Comparison of ENCODE assay signal across 19 cellular contexts in the genomic region with DNA sequence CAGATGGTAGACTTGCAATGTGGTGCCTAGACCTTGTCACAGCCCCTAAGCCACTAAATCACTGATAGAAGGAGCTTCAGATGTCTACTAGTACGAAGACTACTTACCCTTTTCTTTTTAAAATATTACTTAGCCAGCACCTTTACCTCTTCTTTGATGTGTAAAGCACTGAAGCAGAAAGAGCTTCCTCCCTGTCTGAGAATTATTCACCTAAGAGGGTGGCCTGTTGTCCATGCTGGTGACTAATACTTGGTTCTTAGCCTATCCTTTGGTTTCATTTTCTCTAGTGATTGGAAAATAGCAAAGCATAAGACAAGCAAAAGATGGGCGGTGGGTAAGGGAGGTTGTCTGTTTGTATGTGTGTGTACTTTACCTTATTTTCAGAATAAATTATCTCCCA.
DNase-seq lines count a peak whose midpoint lies in the region; ATAC-seq, FAIRE-seq and TF ChIP-seq lines count a peak whose summit lies in the region.
"Had no signal": no experiment of that assay in that cellular context is flagged by ENCODE, and none has a peak within 500 bp of the region (broad histone marks: within the 10 kb centered on the region; RNA-seq: fewer than 3 reads in every experiment).

No MANE protein-coding gene starts in this region.

- no CpG with 5 or more reads among the region's 2 CpGs for WGBS in trophoblast cell (ENCODE audit: extremely low coverage, insufficient coverage, insufficient read length)

- no peaks in the 10 kb centered on the region for H3K9me3 Mint-ChIP-seq in progenitor cell of endocrine pancreas (ENCODE audit: low read depth)

- H3K27ac Mint-ChIP-seq in progenitor cell of endocrine pancreas: no peak overlapping the region
- H3K27ac Mint-ChIP-seq: activated naive CD8-positive, alpha-beta T cell treated with anti-CD3 and anti-CD28 coated beads for 36 hours; natural killer cell treated with Interleukin-12 subunit alpha and Interleukin-12 subunit beta and Interleukin-15 and Interleukin-18, amount 100 ng/mL, for 72 hours had no signal

- no peak overlapping the region for H3K9ac ChIP-seq in trophoblast cell (ENCODE audit: low read length)

- FAIRE-seq in GM12892 (lab: Jason Lieb, UNC): no peak

- H3K4ac ChIP-seq in trophoblast cell (ENCODE audit: low read depth, low read length): no peak overlapping the region

- no peak overlapping the region for H4K91ac ChIP-seq in trophoblast cell (ENCODE audit: low read depth, low read length)

- H3K9me3 ChIP-seq in SJSA1 (replicated peaks) (no peaks in the 10 kb centered on the region; the same call in 1 of the 2 replicates), trophoblast cell (ENCODE audit: insufficient read depth, low read depth, low read length) (no peaks in the 10 kb centered on the region)
- H3K9me3 ChIP-seq: tibial artery had no signal

- no peak overlapping the region for H2AFZ ChIP-seq in trophoblast cell (ENCODE audit: insufficient read depth, low read length, poor library complexity)

- no peak overlapping the region for H3K4me2 ChIP-seq in trophoblast cell (ENCODE audit: low read length)

- H3K27me3 Mint-ChIP-seq in progenitor cell of endocrine pancreas: no peaks in the 10 kb centered on the region
- H3K27me3 Mint-ChIP-seq: activated naive CD8-positive, alpha-beta T cell treated with anti-CD3 and anti-CD28 coated beads for 36 hours; natural killer cell treated with Interleukin-12 subunit alpha and Interleukin-12 subunit beta and Interleukin-15 and Interleukin-18, amount 100 ng/mL, for 72 hours had no signal

- H4K8ac ChIP-seq in trophoblast cell (ENCODE audit: low read depth, low read length): no peak overlapping the region

- no peaks in the 10 kb centered on the region for H3K36me3 ChIP-seq in SJSA1
- no peaks in the 10 kb centered on the region for H3K36me3 ChIP-seq in trophoblast cell (ENCODE audit: control insufficient read depth in 1 of 2, insufficient read depth in 2 of 2, low read length in 2 of 2)
- H3K36me3 ChIP-seq: brain microvascular endothelial cell, tibial artery had no signal

- H3K14ac ChIP-seq in trophoblast cell (ENCODE audit: low read length): no peak overlapping the region

- H3K4me1 ChIP-seq in SJSA1 (replicated peaks): peaks cover 34% of the 10 kb centered on the region
- no peaks in the 10 kb centered on the region for H3K4me1 ChIP-seq in trophoblast cell (ENCODE audit: control insufficient read depth in 1 of 2, insufficient read depth in 2 of 2, low read length in 2 of 2)
- H3K4me1 ChIP-seq: tibial artery had no signal

- H3K4me3 ChIP-seq in SJSA1: no peak overlapping the region
- H3K4me3 ChIP-seq in trophoblast cell (ENCODE audit: low read depth, low read length): no peak overlapping the region
- H3K4me3 ChIP-seq: tibial artery had no signal

- H2BK120ac ChIP-seq in trophoblast cell (ENCODE audit: insufficient read depth, low read length, poor library complexity): no peak overlapping the region

- no peaks in the 10 kb centered on the region for H3K79me2 ChIP-seq in trophoblast cell (ENCODE audit: control insufficient read depth, insufficient read depth, low read length, poor library complexity)

- H4K12ac ChIP-seq in trophoblast cell (ENCODE audit: low read depth, low read length): no peak overlapping the region

- H3K18ac ChIP-seq in trophoblast cell (ENCODE audit: low read length): no peak overlapping the region

- no peak overlapping the region for H2AK5ac ChIP-seq in trophoblast cell (ENCODE audit: low read length)

- H3K27me3 ChIP-seq in SJSA1 (replicated peaks) (no peaks in the 10 kb centered on the region), trophoblast cell (ENCODE audit: insufficient read depth, low read length) (no peaks in the 10 kb centered on the region)
- H3K27me3 ChIP-seq: brain microvascular endothelial cell, tibial artery had no signal

- no peaks in the 10 kb centered on the region for H3K36me3 Mint-ChIP-seq in progenitor cell of endocrine pancreas (ENCODE audit: insufficient read depth)
- H3K36me3 Mint-ChIP-seq: activated naive CD8-positive, alpha-beta T cell treated with anti-CD3 and anti-CD28 coated beads for 36 hours; natural killer cell treated with Interleukin-12 subunit alpha and Interleukin-12 subunit beta and Interleukin-15 and Interleukin-18, amount 100 ng/mL, for 72 hours had no signal

- no peak overlapping the region for H2BK12ac ChIP-seq in trophoblast cell (ENCODE audit: low read length)

- H3K23ac ChIP-seq in trophoblast cell (ENCODE audit: low read length): no peak overlapping the region

- peak; percentile 62 for ATAC-seq in HG02852 (IDR thresholded peaks at IDR 0.05; ENCODE audit: unreplicated experiment)
- ATAC-seq: natural killer cell treated with Interleukin-12 subunit alpha and Interleukin-12 subunit beta and Interleukin-15 and Interleukin-18, amount 100 ng/mL, for 72 hours; Panc1; stimulated activated naive CD8-positive, alpha-beta T cell treated with anti-CD3 and anti-CD28 coated beads, Interleukin-15, Interleukin-2, amounts not matched to agents 100 U/mL and 50 U/mL, for 24 hours had no signal

- DNase-seq in GM03348 (ENCODE audit: low spot score) (peak; percentile 11), SJSA1 (ENCODE audit: low read depth in 1 of 2, low spot score in 2 of 2) (peak in 1 of 2 experiments; percentile 10), glomerular visceral epithelial cell (ENCODE audit: extremely low spot score) (peak; percentile 64), caudate nucleus (lab: John Stamatoyannopoulos, UW) (no peak), progenitor cell of endocrine pancreas (ENCODE audit: low spot score, unreplicated experiment) (no peak), trophoblast cell (no peak), GM12892 (ENCODE audit: insufficient read length) (no peak)
- DNase-seq: activated naive CD8-positive, alpha-beta T cell treated with anti-CD3 and anti-CD28 coated beads for 36 hours; AML-193; brain microvascular endothelial cell; cortex of kidney; left cardiac atrium; NCI-H146; stimulated activated CD4-positive, alpha-beta T cell treated with anti-CD3 and anti-CD28 coated beads, Interleukin-2, amount 100 ng/mL, for 24 hours; stimulated activated naive CD8-positive, alpha-beta T cell treated with anti-CD3 and anti-CD28 coated beads, Interleukin-15, Interleukin-2, amounts not matched to agents 100 U/mL and 50 U/mL, for 24 hours; tibial artery had no signal

- H3K27ac ChIP-seq in SJSA1: peak overlapping the region; percentile 37
- H3K27ac ChIP-seq in caudate nucleus (ENCODE audit: low read depth, low read length): no peak overlapping the region
- H3K27ac ChIP-seq in trophoblast cell (ENCODE audit: low read depth, low read length): no peak overlapping the region
- H3K27ac ChIP-seq: brain microvascular endothelial cell, tibial artery had no signal

- no peaks in the 10 kb centered on the region for H3K79me1 ChIP-seq in trophoblast cell (ENCODE audit: low read length)

- TF ChIP-seq CTCF in progenitor cell of endocrine pancreas (IDR thresholded peaks at IDR 0.05; ENCODE audit: unreplicated experiment): no peak

- no peak for TF ChIP-seq POLR2A in GM12892 (IDR thresholded peaks at IDR 0.05; ENCODE audit: low read depth, low read length)

- H3K4me1 Mint-ChIP-seq in progenitor cell of endocrine pancreas (ENCODE audit: low read depth): no peaks in the 10 kb centered on the region
- H3K4me1 Mint-ChIP-seq: activated naive CD8-positive, alpha-beta T cell treated with anti-CD3 and anti-CD28 coated beads for 36 hours had no signal

- no peak overlapping the region for H3K4me3 Mint-ChIP-seq in progenitor cell of endocrine pancreas (ENCODE audit: low read depth)
- H3K4me3 Mint-ChIP-seq: activated naive CD8-positive, alpha-beta T cell treated with anti-CD3 and anti-CD28 coated beads for 36 hours; natural killer cell treated with Interleukin-12 subunit alpha and Interleukin-12 subunit beta and Interleukin-15 and Interleukin-18, amount 100 ng/mL, for 72 hours had no signal

- H2BK5ac ChIP-seq in trophoblast cell (ENCODE audit: low read depth, low read length, poor library complexity): no peak overlapping the region

Comparison
In these comparisons a context has a peak if more than half of its experiments do, and no peak if none do; other contexts are left out.
1. DNase-seq: peak in GM03348 (single experiment) and glomerular visceral epithelial cell (single experiment); none in caudate nucleus (0 of 61), progenitor cell of endocrine pancreas (single experiment), trophoblast cell (0 of 2) and GM12892 (single experiment).